14 cellular contexts compared by ENCODE assay signal in the genomic region with DNA sequence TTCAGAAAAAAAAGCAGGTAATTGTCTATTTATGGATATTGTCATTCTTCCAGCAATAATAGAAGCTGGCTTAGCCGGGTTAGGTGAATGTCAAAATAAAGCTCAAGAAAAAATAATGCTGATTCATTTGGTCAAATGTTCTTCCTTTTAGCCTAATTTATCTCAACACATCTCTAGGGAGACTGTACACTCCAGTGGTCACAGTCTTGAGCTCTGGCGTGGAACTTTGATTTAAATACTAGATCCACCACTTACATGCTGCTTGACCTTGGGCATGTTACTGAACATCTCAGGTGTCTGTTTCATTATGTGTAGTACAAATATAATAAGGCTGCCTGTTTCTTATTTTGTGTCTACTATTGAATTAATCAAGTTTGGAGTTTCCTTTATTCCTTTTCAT. TPM values are rescaled to one million over a fixed set of nuclear protein-coding genes. Genes with fewer than 3 reads are reported as not detected.
DNase-seq lines count a peak whose midpoint lies in the region; ATAC-seq and TF ChIP-seq lines count a peak whose summit lies in the region.
"Had no signal": no experiment of that assay in that cellular context is flagged by ENCODE, and none has a peak within 500 bp of the region (broad histone marks: within the 10 kb centered on the region; RNA-seq: fewer than 3 reads in every experiment).

No MANE protein-coding gene starts in this region.

- no peaks in the 10 kb centered on the region for H3K9me2 ChIP-seq in MM.1S (replicated peaks; ENCODE audit: insufficient read depth, low read length)

- H3K79me2 ChIP-seq in MM.1S (ENCODE audit: low read length), result no peaks in the 10 kb centered on the region

- H3K27me3 Mint-ChIP-seq in activated B cell treated with CpG ODN at 0.5 μM for 24 hours, result no peaks in the 10 kb centered on the region

- H3K27me3 ChIP-seq in MM.1S (replicated peaks; ENCODE audit: insufficient read depth, low read length), result no peaks in the 10 kb centered on the region
- H3K27me3 ChIP-seq: MG63, uterus had no signal

- no peak overlapping the region for H3K4me3 Mint-ChIP-seq in activated B cell treated with CpG ODN at 0.5 μM for 24 hours

- H3F3A ChIP-seq in MM.1S (ENCODE audit: insufficient read depth, low read length), result no peaks in the 10 kb centered on the region

- H3K9ac ChIP-seq in MM.1S (ENCODE audit: low read length), result no peak overlapping the region

- no peak overlapping the region for H3K4me2 ChIP-seq in MM.1S (ENCODE audit: low read depth, low read length)

- H3K4me3 ChIP-seq in GM12865 (ENCODE audit: low read depth, low read length) (no peak overlapping the region), MM.1S (ENCODE audit: low read length) (no peak overlapping the region)
- H3K4me3 ChIP-seq: MG63, uterus had no signal

- DNase-seq in GM12865 (ENCODE audit: low read depth) (peak; percentile 51), activated B cell treated with CpG ODN at 0.5 μM for 24 hours (no peak), C1 segment of cervical spinal cord (lab: John Stamatoyannopoulos, UW) (no peak), MM.1S (no peak), GM03348 (ENCODE audit: low spot score) (no peak), putamen (ENCODE audit: low spot score) (no peak)
- DNase-seq: anterior cingulate cortex; effector CD8-positive, alpha-beta T cell; MG63; stimulated activated CD4-positive, alpha-beta T cell treated with anti-CD3 and anti-CD28 coated beads, Interleukin-15, amount 100 ng/mL, for 24 hours; stimulated activated CD8-positive, alpha-beta memory T cell treated with anti-CD3 and anti-CD28 coated beads, Interleukin-4, amount 100 ng/mL, for 48 hours; uterus had no signal

- POLR2A ChIA-PET in activated B cell treated with CpG ODN at 0.5 μM for 24 hours (lab: Charles Lee), result no interaction called here

- no peaks in the 10 kb centered on the region for H4K20me1 ChIP-seq in MM.1S (ENCODE audit: insufficient read depth, low read length)

- CTCF ChIA-PET in activated B cell treated with CpG ODN at 0.5 μM for 24 hours (lab: Charles Lee), result no interaction called here

- no peak overlapping the region for H2AFZ ChIP-seq in MM.1S (ENCODE audit: low read length)

- no peaks in the 10 kb centered on the region for H3K9me3 ChIP-seq in MM.1S (replicated peaks; ENCODE audit: insufficient read depth, low read length)
- H3K9me3 ChIP-seq: MG63, uterus had no signal

- H3K27ac Mint-ChIP-seq in activated B cell treated with CpG ODN at 0.5 μM for 24 hours, result no peak overlapping the region

- TF ChIP-seq CTCF in GM12865 (IDR thresholded peaks at IDR 0.05; ENCODE audit: insufficient read depth, low read depth, low read length, missing control alignments) (no peak), activated B cell treated with CpG ODN at 0.5 μM for 24 hours (IDR thresholded peaks at IDR 0.05) (no peak), MM.1S (IDR thresholded peaks at IDR 0.05; ENCODE audit: low read length) (no peak)

- H3K9me3 Mint-ChIP-seq in activated B cell treated with CpG ODN at 0.5 μM for 24 hours, result peaks cover 2% of the 10 kb centered on the region

- peaks cover 17% of the 10 kb centered on the region for H3K4me1 Mint-ChIP-seq in activated B cell treated with CpG ODN at 0.5 μM for 24 hours

- no peaks in the 10 kb centered on the region for H3K4me1 ChIP-seq in MM.1S (ENCODE audit: low read length)
- H3K4me1 ChIP-seq: uterus had no signal

- intact Hi-C loops in activated B cell treated with CpG ODN at 0.5 μM for 24 hours (cut with micrococcal nuclease), result no loop called here

- H3K36me3 Mint-ChIP-seq in activated B cell treated with CpG ODN at 0.5 μM for 24 hours (ENCODE audit: low read depth), result no peaks in the 10 kb centered on the region

- no peak overlapping the region for H3K27ac ChIP-seq in MM.1S (ENCODE audit: low read length)
- H3K27ac ChIP-seq: uterus had no signal

- ATAC-seq in GM19463 (IDR thresholded peaks at IDR 0.05; ENCODE audit: unreplicated experiment), result peak; percentile 83
- ATAC-seq in HG03066 (IDR thresholded peaks at IDR 0.05; ENCODE audit: low read depth, unreplicated experiment), result peak; percentile 73
- ATAC-seq in activated B cell treated with CpG ODN at 0.5 μM for 24 hours (ENCODE audit: low read depth), result peak; percentile 64

- H3K36me3 ChIP-seq in MM.1S (replicated peaks; ENCODE audit: insufficient read depth, low read length), result no peaks in the 10 kb centered on the region
- H3K36me3 ChIP-seq: MG63, uterus had no signal

RNA-seq across cellular contexts. Expression of a gene that starts 22.0 kb away (rescaled TPM):
- total RNA-seq in activated B cell treated with CpG ODN at 0.5 μM for 24 hours, result not detected in 2 replicates
